8 cellular contexts compared by ENCODE assay signal in genomic region chr1:81505831-81506230, GRCh38.
DNase-seq lines count a peak whose midpoint lies in the region; ATAC-seq, FAIRE-seq and TF ChIP-seq lines count a peak whose summit lies in the region.

No MANE protein-coding gene starts in this region.

- H3K36me3 Mint-ChIP-seq in stimulated activated effector memory CD8-positive, alpha-beta T cell treated with anti-CD3 and anti-CD28 coated beads, Interleukin-12 subunit alpha, Interleukin-12 subunit beta, amount 100 ng/mL, for 72 hours = no peaks in the 10 kb centered on the region

- DNase-seq in NOMO-1 treated with DMSO at 0.1 percent for 48 hours (lab: John Stamatoyannopoulos, UW; ENCODE audit: unreplicated experiment) = peak; percentile 59
- DNase-seq in stimulated activated effector memory CD8-positive, alpha-beta T cell treated with anti-CD3 and anti-CD28 coated beads, Interleukin-12 subunit alpha, Interleukin-12 subunit beta, amount 100 ng/mL, for 72 hours (ENCODE audit: low spot score in 2 of 2) = no peak
- no peak for DNase-seq in H54 (ENCODE audit: insufficient read length, low spot score)
- DNase-seq in NCI-H526 (lab: John Stamatoyannopoulos, UW) = no peak
- no peak for DNase-seq in SIG-M5 treated with dmso at 0.1 percent for 504 hours (lab: John Stamatoyannopoulos, UW; ENCODE audit: unreplicated experiment)

- no peak for TF ChIP-seq POLR2A in H54 (IDR thresholded peaks at IDR 0.05; ENCODE audit: low read depth, low read length)

- no peak for FAIRE-seq in H54 (lab: Jason Lieb, UNC)

- no peak overlapping the region for H3K4me3 Mint-ChIP-seq in stimulated activated effector memory CD8-positive, alpha-beta T cell treated with anti-CD3 and anti-CD28 coated beads, Interleukin-12 subunit alpha, Interleukin-12 subunit beta, amount 100 ng/mL, for 72 hours

- no peaks in the 10 kb centered on the region for H3K4me1 Mint-ChIP-seq in stimulated activated effector memory CD8-positive, alpha-beta T cell treated with anti-CD3 and anti-CD28 coated beads, Interleukin-12 subunit alpha, Interleukin-12 subunit beta, amount 100 ng/mL, for 72 hours

- no peak overlapping the region for H3K27ac Mint-ChIP-seq in stimulated activated effector memory CD8-positive, alpha-beta T cell treated with anti-CD3 and anti-CD28 coated beads, Interleukin-12 subunit alpha, Interleukin-12 subunit beta, amount 100 ng/mL, for 72 hours

- ATAC-seq in GM18520 (IDR thresholded peaks at IDR 0.05; ENCODE audit: unreplicated experiment) (peak; percentile 88), GM21447 (IDR thresholded peaks at IDR 0.05; ENCODE audit: unreplicated experiment) (peak; percentile 97), HG03039 (IDR thresholded peaks at IDR 0.05; ENCODE audit: unreplicated experiment) (peak; percentile 96)
- ATAC-seq in stimulated activated effector memory CD8-positive, alpha-beta T cell treated with anti-CD3 and anti-CD28 coated beads, Interleukin-12 subunit alpha, Interleukin-12 subunit beta, amount 100 ng/mL, for 72 hours = no peak

- peaks cover 16% of the 10 kb centered on the region for H3K9me3 Mint-ChIP-seq in stimulated activated effector memory CD8-positive, alpha-beta T cell treated with anti-CD3 and anti-CD28 coated beads, Interleukin-12 subunit alpha, Interleukin-12 subunit beta, amount 100 ng/mL, for 72 hours
